ENCODE assay signal across 1 cellular context in the genomic region with DNA sequence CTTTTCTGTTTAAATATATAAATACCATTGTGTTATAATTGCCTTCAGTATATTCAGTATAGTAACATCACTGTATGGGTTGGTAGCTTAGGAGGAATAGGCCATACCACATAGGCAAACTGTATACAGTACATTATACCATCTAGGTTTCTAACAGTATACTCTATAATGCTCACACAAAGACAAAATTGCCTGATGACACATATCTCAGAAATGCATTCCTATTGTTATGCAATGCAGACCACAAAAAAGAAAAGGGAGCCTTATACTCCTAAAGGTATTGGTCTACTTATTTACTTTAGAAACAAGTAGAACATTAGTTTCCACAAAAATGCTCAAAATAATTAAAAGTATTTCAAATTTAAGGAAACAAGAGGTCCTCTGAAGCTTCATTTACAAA.
TF ChIP-seq lines count a peak whose summit lies in the region.

No MANE protein-coding gene starts in this region.

TF ChIP-seq in SK-N-SH treated with all-trans-retinoic acid at 6 μM for 48 hours, 23 proteins besides CTCF, POLR2A, EP300 and RAD21 (continued from another document):
- TF ChIP-seq, protein P1, sequence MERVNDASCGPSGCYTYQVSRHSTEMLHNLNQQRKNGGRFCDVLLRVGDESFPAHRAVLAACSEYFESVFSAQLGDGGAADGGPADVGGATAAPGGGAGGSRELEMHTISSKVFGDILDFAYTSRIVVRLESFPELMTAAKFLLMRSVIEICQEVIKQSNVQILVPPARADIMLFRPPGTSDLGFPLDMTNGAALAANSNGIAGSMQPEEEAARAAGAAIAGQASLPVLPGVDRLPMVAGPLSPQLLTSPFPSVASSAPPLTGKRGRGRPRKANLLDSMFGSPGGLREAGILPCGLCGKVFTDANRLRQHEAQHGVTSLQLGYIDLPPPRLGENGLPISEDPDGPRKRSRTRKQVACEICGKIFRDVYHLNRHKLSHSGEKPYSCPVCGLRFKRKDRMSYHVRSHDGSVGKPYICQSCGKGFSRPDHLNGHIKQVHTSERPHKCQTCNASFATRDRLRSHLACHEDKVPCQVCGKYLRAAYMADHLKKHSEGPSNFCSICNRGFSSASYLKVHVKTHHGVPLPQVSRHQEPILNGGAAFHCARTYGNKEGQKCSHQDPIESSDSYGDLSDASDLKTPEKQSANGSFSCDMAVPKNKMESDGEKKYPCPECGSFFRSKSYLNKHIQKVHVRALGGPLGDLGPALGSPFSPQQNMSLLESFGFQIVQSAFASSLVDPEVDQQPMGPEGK (CRISPR knock-in tag; IDR thresholded peaks at IDR 0.05; ENCODE audit: borderline replicate concordance), result no peak
- no peak for TF ChIP-seq PPARA (CRISPR knock-in tag; IDR thresholded peaks at IDR 0.05; ENCODE audit: borderline replicate concordance)
- TF ChIP-seq BACH2 (CRISPR knock-in tag; IDR thresholded peaks at IDR 0.05; ENCODE audit: borderline replicate concordance), result no peak
- TF ChIP-seq ESRRG (CRISPR knock-in tag; IDR thresholded peaks at IDR 0.05), result no peak
